35 cellular contexts compared by ENCODE assay signal in the genomic region with DNA sequence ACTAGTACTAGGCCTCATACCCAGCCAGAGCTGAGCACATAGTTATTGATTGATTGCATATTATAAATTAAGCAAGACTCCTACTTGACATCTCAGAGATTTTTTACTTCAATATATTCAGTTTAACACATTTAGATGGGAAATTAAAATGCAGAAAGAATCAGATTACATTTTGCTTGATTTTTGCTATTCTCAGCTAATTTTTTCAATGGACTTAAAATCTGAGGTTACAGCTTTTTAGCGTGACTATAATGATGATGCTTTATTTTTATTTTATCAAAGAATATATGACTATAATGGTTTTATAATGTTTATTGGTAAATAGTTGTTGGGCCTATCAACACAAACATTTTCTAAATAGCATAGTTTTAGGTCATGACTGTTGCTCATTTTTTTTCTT.
"Had no signal": no experiment of that assay in that cellular context is flagged by ENCODE, and none has a peak within 500 bp of the region (broad histone marks: within the 10 kb centered on the region; RNA-seq: fewer than 3 reads in every experiment).

No MANE protein-coding gene starts in this region.

- H3K4me3 ChIP-seq: MG63 had no signal

- H3K36me3 ChIP-seq: MG63 had no signal

- H3K9me3 ChIP-seq: MG63 had no signal

- H3K27me3 ChIP-seq: MG63 had no signal

- DNase-seq: Karpas-422, Kasumi-1, MG63, MM.1S, MV-4-11, NCI-H1048, NCI-H1092, NCI-H1092 treated with DMSO at 0.1 percent for 48 hours, NCI-H1105, NCI-H1105 treated with DMSO at 0.1 percent for 48 hours, NCI-H1417, NCI-H1417 treated with DMSO at 0.1 percent for 48 hours, NCI-H1436, NCI-H1436 treated with DMSO at 0.1 percent for 48 hours, NCI-H146, NCI-H1694, NCI-H1694 treated with DMSO at 0.1 percent for 48 hours, NCI-H187, NCI-H187 treated with DMSO at 0.1 percent for 48 hours, NCI-H1930, NCI-H2029, NCI-H2029 treated with DMSO at 0.1 percent for 48 hours, NCI-H2081, NCI-H2081 treated with DMSO at 0.1 percent for 48 hours, NCI-H2107, NCI-H2171, NCI-H2171 treated with DMSO at 0.1 percent for 48 hours, NCI-H2227 treated with DMSO at 0.1 percent for 48 hours, NCI-H226, NCI-H345, NCI-H446, NCI-H446 treated with DMSO at 0.1 percent for 48 hours, NCI-H510A, NCI-H510A treated with DMSO at 0.1 percent for 48 hours, NCI-H524 had no signal
